Comparison of ENCODE assay signal across 8 cellular contexts in genomic region chr5:103119765-103120606, GRCh38. TPM values are rescaled to one million over a fixed set of nuclear protein-coding genes. Genes with fewer than 3 reads are reported as not detected.
DNase-seq lines count a peak whose midpoint lies in the region; ATAC-seq and TF ChIP-seq lines count a peak whose summit lies in the region.

GIN1 (minus strand) TSS chr5:103120138; CDS start chr5:103108707, 11,431 bp downstream.
PPIP5K2 (plus strand) TSS chr5:103120301; CDS start chr5:103129590, 9,289 bp downstream.

- TF ChIP-seq CTCF in LNCaP clone FGC (IDR thresholded peaks at IDR 0.05; ENCODE audit: control insufficient read depth, extremely low read depth, insufficient read depth) (no peak), RWPE1 (conservative IDR thresholded peaks at IDR 0.05; ENCODE audit: low read depth) (no peak), fibroblast of mammary gland (conservative IDR thresholded peaks at IDR 0.05; ENCODE audit: control insufficient read depth, insufficient read depth, low read depth, low read length) (no peak)

- ATAC-seq in naive thymus-derived CD8-positive, alpha-beta T cell, result peak; percentile 89 to 92

- no peaks in the 10 kb centered on the region for H3K9me3 Mint-ChIP-seq in activated T-helper 2 cell treated with anti-CD3 and anti-CD28 coated beads, Interferon-gamma antibody, Interleukin-2, Interleukin-4, amounts not matched to agents 10 μg/mL and 5 μg/mL and 100 μg/mL, durations not matched to agents 14 hours and 24 hours and 36 hours
- no peaks in the 10 kb centered on the region for H3K9me3 Mint-ChIP-seq in naive thymus-derived CD8-positive, alpha-beta T cell

- H3K27ac Mint-ChIP-seq in activated T-helper 2 cell treated with anti-CD3 and anti-CD28 coated beads, Interferon-gamma antibody, Interleukin-2, Interleukin-4, amounts not matched to agents 10 μg/mL and 5 μg/mL and 100 μg/mL, durations not matched to agents 14 hours and 24 hours and 36 hours, result peak within 1 kb of the TSS; percentile 99
- H3K27ac Mint-ChIP-seq in naive thymus-derived CD8-positive, alpha-beta T cell, result peak within 1 kb of the TSS; percentile 93 to 100 (median 99)

- no peaks in the 10 kb centered on the region for H3K27me3 Mint-ChIP-seq in activated T-helper 2 cell treated with anti-CD3 and anti-CD28 coated beads, Interferon-gamma antibody, Interleukin-2, Interleukin-4, amounts not matched to agents 10 μg/mL and 5 μg/mL and 100 μg/mL, durations not matched to agents 14 hours and 24 hours and 36 hours (ENCODE audit: low read depth)
- no peaks in the 10 kb centered on the region for H3K27me3 Mint-ChIP-seq in naive thymus-derived CD8-positive, alpha-beta T cell

- H3K4me3 Mint-ChIP-seq in activated T-helper 2 cell treated with anti-CD3 and anti-CD28 coated beads, Interferon-gamma antibody, Interleukin-2, Interleukin-4, amounts not matched to agents 10 μg/mL and 5 μg/mL and 100 μg/mL, durations not matched to agents 14 hours and 24 hours and 36 hours (ENCODE audit: low read depth), result peak within 1 kb of the TSS; percentile 95
- peak within 1 kb of the TSS; percentile 91 to 100 (median 98) for H3K4me3 Mint-ChIP-seq in naive thymus-derived CD8-positive, alpha-beta T cell

- CTCF ChIA-PET in RWPE1 (lab: Yijun Ruan, JAX), result interaction anchor here (0.5 to 1.6 kb wide), 6 partner anchors 10 to 661 kb away, joined by 3 to 5 read pairs (median 3); no protein-coding TSS in a partner anchor

- peak; percentile 97 for DNase-seq in EH (ENCODE audit: low read depth)
- DNase-seq in GOT3 (lab: John Stamatoyannopoulos, UW), result peak; percentile 88
- DNase-seq in LNCaP clone FGC (ENCODE audit: low read depth), result peak; percentile 97
- DNase-seq in RWPE1 (ENCODE audit: low spot score), result peak; percentile 96
- DNase-seq in activated T-helper 2 cell treated with anti-CD3 and anti-CD28 coated beads, Interferon-gamma antibody, Interleukin-2, Interleukin-4, amounts not matched to agents 10 μg/mL and 5 μg/mL and 100 μg/mL, durations not matched to agents 14 hours and 24 hours and 36 hours (ENCODE audit: low spot score), result peak; percentile 96
- DNase-seq in fibroblast of mammary gland (ENCODE audit: low read depth), result peak; percentile 99
- DNase-seq in naive thymus-derived CD8-positive, alpha-beta T cell, result peak; percentile 82 to 99 (median 96)
- peak; percentile 93 to 97 (median 96) for DNase-seq in stimulated activated naive CD4-positive, alpha-beta T cell (lab: John Stamatoyannopoulos, UW)

- H3K4me1 Mint-ChIP-seq in activated T-helper 2 cell treated with anti-CD3 and anti-CD28 coated beads, Interferon-gamma antibody, Interleukin-2, Interleukin-4, amounts not matched to agents 10 μg/mL and 5 μg/mL and 100 μg/mL, durations not matched to agents 14 hours and 24 hours and 36 hours (ENCODE audit: low read depth), result peaks cover 44% of the 10 kb centered on the region
- H3K4me1 Mint-ChIP-seq in naive thymus-derived CD8-positive, alpha-beta T cell, result peaks cover 22 to 62% (median 54%) of the 10 kb centered on the region in 4 donors

- H3K4me3 ChIP-seq in LNCaP clone FGC (ENCODE audit: low read depth, low read length) (peak within 1 kb of the TSS; percentile 92), fibroblast of mammary gland (ENCODE audit: control insufficient read depth, low read depth, low read length) (peak within 1 kb of the TSS; percentile 92)

- intact Hi-C loops in activated T-helper 2 cell treated with anti-CD3 and anti-CD28 coated beads, Interferon-gamma antibody, Interleukin-2, Interleukin-4, amounts not matched to agents 10 μg/mL and 5 μg/mL and 100 μg/mL, durations not matched to agents 14 hours and 24 hours and 36 hours (cut with micrococcal nuclease), result loop anchor here (1.0 to 5.0 kb wide), 5 partner anchors 138 to 528 kb away; partner anchors contain the start of gene MACIR

- POLR2A ChIA-PET in RWPE1 (lab: Yijun Ruan, JAX; ENCODE audit: low non-redundant PET), result interaction anchor here (0.9 kb wide), 2 partner anchors 23 to 37 kb away, joined by 3 read pairs; no protein-coding TSS in a partner anchor
- POLR2A ChIA-PET in naive thymus-derived CD8-positive, alpha-beta T cell (lab: Charles Lee), result interaction anchor here (0.6 to 2.4 kb wide), 10 partner anchors 8 to 442 kb away, joined by 3 to 22 read pairs (median 6); partner anchors contain the start of genes MACIR, NUDT12 and PAM

- H3K36me3 Mint-ChIP-seq in activated T-helper 2 cell treated with anti-CD3 and anti-CD28 coated beads, Interferon-gamma antibody, Interleukin-2, Interleukin-4, amounts not matched to agents 10 μg/mL and 5 μg/mL and 100 μg/mL, durations not matched to agents 14 hours and 24 hours and 36 hours (ENCODE audit: low read depth), result peaks cover 18% of the 10 kb centered on the region
- peaks cover 0 to 17% (median 4%) of the 10 kb centered on the region in 3 donors for H3K36me3 Mint-ChIP-seq in naive thymus-derived CD8-positive, alpha-beta T cell

- peak within 1 kb of the TSS; percentile 99 for H3K27ac ChIP-seq in RWPE1

RNA-seq across cellular contexts. Expression of gene GIN1, which starts in this region (rescaled TPM):
- 7.0 and 8.8 TPM in 2 replicates for total RNA-seq in activated T-helper 2 cell treated with anti-CD3 and anti-CD28 coated beads, Interferon-gamma antibody, Interleukin-2, Interleukin-4, amounts not matched to agents 10 μg/mL and 5 μg/mL and 100 μg/mL, durations not matched to agents 14 hours and 24 hours and 36 hours
- total RNA-seq in naive thymus-derived CD8-positive, alpha-beta T cell, result 10 to 100 TPM; 14.6 to 17.4 TPM
- polyA plus RNA-seq in naive thymus-derived CD8-positive, alpha-beta T cell, result 1 to 10 TPM; 6.5 to 9.5 (median 8.1) TPM

RNA-seq across cellular contexts. Expression of gene PPIP5K2, which starts in this region (rescaled TPM):
- 44.1 and 52.5 TPM in 2 replicates for total RNA-seq in activated T-helper 2 cell treated with anti-CD3 and anti-CD28 coated beads, Interferon-gamma antibody, Interleukin-2, Interleukin-4, amounts not matched to agents 10 μg/mL and 5 μg/mL and 100 μg/mL, durations not matched to agents 14 hours and 24 hours and 36 hours
- total RNA-seq in naive thymus-derived CD8-positive, alpha-beta T cell, result 10 to 100 TPM; 75.4 to 77.2 TPM
- 10 to 100 TPM; 19.9 to 21.4 (median 20.7) TPM for polyA plus RNA-seq in naive thymus-derived CD8-positive, alpha-beta T cell

Comparison
In these comparisons a context has a peak if more than half of its experiments do, and no peak if none do; other contexts are left out.
1. Peak in every context shown above with its lines: DNase-seq, ATAC-seq, H3K4me3 ChIP-seq and H3K27ac ChIP-seq.